ENCODE assay signal across 24 cellular contexts in genomic region chr15:97730315-97730714, GRCh38.
"Had no signal": no experiment of that assay in that cellular context is flagged by ENCODE, and none has a peak within 500 bp of the region (broad histone marks: within the 10 kb centered on the region; RNA-seq: fewer than 3 reads in every experiment).

No MANE protein-coding gene starts in this region.

- H3K4me3 Mint-ChIP-seq: mesothelial cell of epicardium; naive B cell; naive thymus-derived CD8-positive, alpha-beta T cell had no signal

- H3K4me1 Mint-ChIP-seq: naive B cell; naive thymus-derived CD8-positive, alpha-beta T cell had no signal

- H2AFZ ChIP-seq: hepatocyte had no signal

- H3K9me3 ChIP-seq: esophagus muscularis mucosa, gastroesophageal sphincter, heart left ventricle, left lung, lower lobe of right lung, mucosa of descending colon had no signal

- H3K27ac Mint-ChIP-seq: mesothelial cell of epicardium, naive B cell had no signal

- H3K36me3 Mint-ChIP-seq: mesothelial cell of epicardium; naive B cell; naive thymus-derived CD8-positive, alpha-beta T cell had no signal

- DNase-seq: dermis blood vessel endothelial cell; dorsolateral prefrontal cortex; effector CD4-positive, alpha-beta T cell; effector memory CD4-positive, alpha-beta T cell; foreskin keratinocyte; heart left ventricle; hypothalamus; left cardiac atrium; left lung; left ventricle myocardium superior; lower lobe of right lung; mesenchymal stem cell; mucosa of descending colon; naive B cell; naive thymus-derived CD8-positive, alpha-beta T cell had no signal

- FAIRE-seq: endothelial cell of umbilical vein, frontal cortex, islet of Langerhans, keratinocyte had no signal

- H3K27ac ChIP-seq: coronary artery, dorsolateral prefrontal cortex, esophagus muscularis mucosa, foreskin keratinocyte, gastroesophageal sphincter, heart left ventricle, hepatocyte, left lung, lower lobe of right lung had no signal

- H3K27me3 ChIP-seq: esophagus muscularis mucosa, foreskin keratinocyte, gastroesophageal sphincter had no signal

- H3K36me3 ChIP-seq: esophagus muscularis mucosa, gastroesophageal sphincter, heart left ventricle, left lung, lower lobe of right lung had no signal

- H3K27me3 Mint-ChIP-seq: naive B cell had no signal

- H3K9me3 Mint-ChIP-seq: mesothelial cell of epicardium had no signal

- H3K79me2 ChIP-seq: hepatocyte had no signal

- ATAC-seq: foreskin keratinocyte; gastroesophageal sphincter; heart left ventricle; left cardiac atrium; left lung; left ventricle myocardium superior; lower lobe of right lung; naive thymus-derived CD8-positive, alpha-beta T cell had no signal

- H3K4me2 ChIP-seq: hepatocyte had no signal

- H3K4me3 ChIP-seq: coronary artery, dorsolateral prefrontal cortex, esophagus muscularis mucosa, gastroesophageal sphincter, heart left ventricle, hepatocyte, left lung, lower lobe of right lung, mucosa of descending colon had no signal

- H3K4me1 ChIP-seq: esophagus muscularis mucosa, foreskin keratinocyte, gastroesophageal sphincter, left lung, lower lobe of right lung had no signal
